In genomic region chr17:56715613-56716357, GRCh38 we compare ENCODE assay signal across 8 cellular contexts.
DNase-seq lines count a peak whose midpoint lies in the region; ATAC-seq and TF ChIP-seq lines count a peak whose summit lies in the region.

No MANE protein-coding gene starts in this region.

- H3K27ac ChIP-seq in OCI-LY7 (ENCODE audit: low read depth, low read length, poor library complexity, severe bottlenecking): no peak overlapping the region

- no peaks in the 10 kb centered on the region for H3K9me2 ChIP-seq in OCI-LY7 (ENCODE audit: insufficient read depth, low read length)

- no peak overlapping the region for H3K4me3 Mint-ChIP-seq in natural killer cell
- no peak overlapping the region for H3K4me3 Mint-ChIP-seq in stimulated activated naive B cell treated with anti-CD40 and anti-IgM and Interleukin-4, amounts not matched to agents 10 μg/mL and 1 μg/mL and 100 μg/mL, for 72 hours

- H3K27ac Mint-ChIP-seq in natural killer cell: no peak overlapping the region
- H3K27ac Mint-ChIP-seq in stimulated activated naive B cell treated with anti-CD40 and anti-IgM and Interleukin-4, amounts not matched to agents 10 μg/mL and 1 μg/mL and 100 μg/mL, for 72 hours: no peak overlapping the region

- no peak overlapping the region for H3K4me2 ChIP-seq in OCI-LY7 (ENCODE audit: low read length)

- H4K20me1 ChIP-seq in OCI-LY7 (ENCODE audit: insufficient read depth, low read length): no peaks in the 10 kb centered on the region

- no peaks in the 10 kb centered on the region for H3K36me3 Mint-ChIP-seq in natural killer cell
- H3K36me3 Mint-ChIP-seq in stimulated activated naive B cell treated with anti-CD40 and anti-IgM and Interleukin-4, amounts not matched to agents 10 μg/mL and 1 μg/mL and 100 μg/mL, for 72 hours: no peaks in the 10 kb centered on the region

- no peaks in the 10 kb centered on the region for H3K4me1 ChIP-seq in OCI-LY7 (ENCODE audit: insufficient read depth, low read length, poor library complexity, severe bottlenecking)

- H3K4me1 Mint-ChIP-seq in natural killer cell: no peaks in the 10 kb centered on the region
- H3K4me1 Mint-ChIP-seq in stimulated activated naive B cell treated with anti-CD40 and anti-IgM and Interleukin-4, amounts not matched to agents 10 μg/mL and 1 μg/mL and 100 μg/mL, for 72 hours: no peaks in the 10 kb centered on the region

- CTCF ChIA-PET in OCI-LY7 (lab: Charles Lee; ENCODE audit: unreplicated experiment): interaction anchor here (0.5 to 0.7 kb wide), 2 partner anchors 123 to 216 kb away, joined by 3 to 5 read pairs; partner anchors contain the start of gene NOG

- TF ChIP-seq RAD21 in Ishikawa (IDR thresholded peaks at IDR 0.05; ENCODE audit: low read depth): peak; percentile 92

- peak overlapping the region; percentile 40 for H2AFZ ChIP-seq in OCI-LY7 (ENCODE audit: low read length)

- POLR2A ChIA-PET in OCI-LY7 (lab: Charles Lee): no interaction called here

- no TSS peak for BruUV-seq in OCI-LY7 (replicated peaks; lab: Mats Ljungman, UMichigan)

- H3K9me3 Mint-ChIP-seq in natural killer cell: no peaks in the 10 kb centered on the region
- peaks cover 0 to 2% of the 10 kb centered on the region in 2 donors for H3K9me3 Mint-ChIP-seq in stimulated activated naive B cell treated with anti-CD40 and anti-IgM and Interleukin-4, amounts not matched to agents 10 μg/mL and 1 μg/mL and 100 μg/mL, for 72 hours

- peaks cover 32 to 62% of the 10 kb centered on the region in 2 donors for H3K27me3 Mint-ChIP-seq in natural killer cell (ENCODE audit: low read depth in 2 of 2)
- H3K27me3 Mint-ChIP-seq in stimulated activated naive B cell treated with anti-CD40 and anti-IgM and Interleukin-4, amounts not matched to agents 10 μg/mL and 1 μg/mL and 100 μg/mL, for 72 hours: peaks cover 0 to 6% of the 10 kb centered on the region in 2 donors

- peak; percentile 94 for TF ChIP-seq CTCF in OCI-LY7 (conservative IDR thresholded peaks at IDR 0.05; ENCODE audit: low read length)
- TF ChIP-seq CTCF in natural killer cell (IDR thresholded peaks at IDR 0.05): peak; percentile 82

- no peak overlapping the region for H3K4me3 ChIP-seq in OCI-LY7 (ENCODE audit: low read depth, low read length, poor library complexity, severe bottlenecking)

- intact Hi-C loops in OCI-LY7 (cut with micrococcal nuclease; ENCODE audit: unreplicated experiment) (loop anchor here (1.0 kb wide), 1 partner anchor 123 kb away; no protein-coding TSS in a partner anchor), natural killer cell (cut with micrococcal nuclease) (loop anchor here (1.0 to 2.0 kb wide), 2 partner anchors 65 to 123 kb away; no protein-coding TSS in a partner anchor)

- no peaks in the 10 kb centered on the region for H3K9me3 ChIP-seq in OCI-LY7 (ENCODE audit: low read length)

- DNase-seq in DMS53 (lab: John Stamatoyannopoulos, UW) (peak; percentile 83), OCI-LY7 (ENCODE audit: low spot score) (peak; percentile 84), natural killer cell (peak; percentile 59)
- DNase-seq in activated CD8-positive, alpha-beta memory T cell treated with anti-CD3 and anti-CD28 coated beads, Interleukin-2, amount 50 U/mL, for 48 hours: peak; percentile 85
- DNase-seq in stimulated activated naive B cell treated with anti-CD40 and anti-IgM and Interleukin-4, amounts not matched to agents 10 μg/mL and 1 μg/mL and 100 μg/mL, for 72 hours: peak; percentile 58

- TF ChIP-seq EP300 in Ishikawa (IDR thresholded peaks at IDR 0.05; ENCODE audit: borderline replicate concordance): no peak

- no peaks in the 10 kb centered on the region for H3K36me3 ChIP-seq in OCI-LY7 (ENCODE audit: insufficient read depth, low read length)

- ATAC-seq in GM21619 (IDR thresholded peaks at IDR 0.05; ENCODE audit: unreplicated experiment): peak; percentile 96
- peak; percentile 91 for ATAC-seq in esophagus mucosa
- ATAC-seq in natural killer cell: peak; percentile 83 to 98 (median 90)
- peak; percentile 97 to 99 for ATAC-seq in stimulated activated naive B cell treated with anti-CD40 and anti-IgM and Interleukin-4, amounts not matched to agents 10 μg/mL and 1 μg/mL and 100 μg/mL, for 72 hours (replicated peaks)

- no peaks in the 10 kb centered on the region for H3K79me2 ChIP-seq in OCI-LY7 (ENCODE audit: insufficient read depth, low read depth, low read length)

TF ChIP-seq in Ishikawa, 13 proteins besides CTCF, POLR2A, EP300 and RAD21:
- TF ChIP-seq REST (IDR thresholded peaks at IDR 0.05; ENCODE audit: low read depth) (no peak), TAF1 (IDR thresholded peaks at IDR 0.05; ENCODE audit: low read depth) (no peak), MAX (IDR thresholded peaks at IDR 0.05) (no peak), NFIC (IDR thresholded peaks at IDR 0.05) (no peak), YY1 (IDR thresholded peaks at IDR 0.05; ENCODE audit: low read depth) (no peak), FOXM1 (IDR thresholded peaks at IDR 0.05; ENCODE audit: borderline replicate concordance, low read depth) (no peak), USF1 (IDR thresholded peaks at IDR 0.05) (no peak), TEAD4 (IDR thresholded peaks at IDR 0.05) (no peak), CREB1 (IDR thresholded peaks at IDR 0.05; ENCODE audit: low read depth) (no peak), TCF12 (IDR thresholded peaks at IDR 0.05; ENCODE audit: low read depth) (no peak), ZBTB7A (IDR thresholded peaks at IDR 0.05; ENCODE audit: low read depth) (no peak), CEBPB (IDR thresholded peaks at IDR 0.05) (no peak), EGR1 (IDR thresholded peaks at IDR 0.05) (no peak)
